Comparison of ENCODE assay signal across 10 cellular contexts in genomic region chr7:107103369-107103768, GRCh38. TPM values are rescaled to one million over a fixed set of nuclear protein-coding genes. Genes with fewer than 3 reads are reported as not detected.
DNase-seq lines count a peak whose midpoint lies in the region; ATAC-seq, FAIRE-seq and TF ChIP-seq lines count a peak whose summit lies in the region.
"Had no signal": no experiment of that assay in that cellular context is flagged by ENCODE, and none has a peak within 500 bp of the region (broad histone marks: within the 10 kb centered on the region; RNA-seq: fewer than 3 reads in every experiment).

No MANE protein-coding gene starts in this region.

- peak; percentile 81 for DNase-seq in BE2C
- peak; percentile 57 for DNase-seq in HTR-8/SVneo (ENCODE audit: insufficient read length, low spot score)
- DNase-seq in UCSD-AML1 (lab: John Stamatoyannopoulos, UW; ENCODE audit: unreplicated experiment): peak; percentile 64
- peak; percentile 70 for DNase-seq in kidney tubule cell (ENCODE audit: low spot score)
- no peak for DNase-seq in AG08396 (ENCODE audit: low spot score)
- no peak for DNase-seq in mesenteric fat pad (ENCODE audit: low spot score)
- DNase-seq: kidney glomerular epithelial cell had no signal

- TF ChIP-seq CTCF in BE2C (IDR thresholded peaks at IDR 0.05; ENCODE audit: low read depth, low read length): no peak

- peaks cover 3% of the 10 kb centered on the region; the same call in 1 of the 2 replicates for H3K4me1 ChIP-seq in BE2C

- H3K27me3 ChIP-seq in BE2C: no peaks in the 10 kb centered on the region

- H3K9me3 ChIP-seq in BE2C: no peaks in the 10 kb centered on the region; the same call in 1 of the 2 replicates

- no peak for ATAC-seq in GM19452 (IDR thresholded peaks at IDR 0.05; ENCODE audit: unreplicated experiment)
- ATAC-seq in HG02973 (IDR thresholded peaks at IDR 0.05; ENCODE audit: unreplicated experiment): no peak

- FAIRE-seq in HTR-8/SVneo (lab: Jason Lieb, UNC): no peak

- no peaks in the 10 kb centered on the region; the same call in 1 of the 2 replicates for H3K36me3 ChIP-seq in BE2C

- H3K4me3 ChIP-seq in BE2C (ENCODE audit: low read depth, low read length): peak overlapping the region; percentile 12; the same call in 1 of the 2 replicates
- H3K4me3 ChIP-seq: skin epidermis had no signal

RNA-seq across cellular contexts. Expression of gene PRKAR2B, which starts 58.9 kb away (rescaled TPM):
- 13.2 TPM for polyA plus RNA-seq in BE2C (2012; ENCODE audit: insufficient read depth, insufficient read length, low read depth)
- 258 TPM for total RNA-seq in mesenteric fat pad

Comparison
In these comparisons a context has a peak if more than half of its experiments do, and no peak if none do; other contexts are left out.
1. DNase-seq: peak in BE2C (single experiment), HTR-8/SVneo (single experiment), UCSD-AML1 (single experiment) and kidney tubule cell (single experiment); none in AG08396 (single experiment) and mesenteric fat pad (single experiment).